Comparison of ENCODE assay signal across 10 cellular contexts in genomic region chr7:94300176-94300835, GRCh38.
DNase-seq lines count a peak whose midpoint lies in the region; ATAC-seq and TF ChIP-seq lines count a peak whose summit lies in the region.
"Had no signal": no experiment of that assay in that cellular context is flagged by ENCODE, and none has a peak within 500 bp of the region (broad histone marks: within the 10 kb centered on the region; RNA-seq: fewer than 3 reads in every experiment).

No MANE protein-coding gene starts in this region.

- peaks cover 16% of the 10 kb centered on the region for H3K4me1 ChIP-seq in RWPE2 (ENCODE audit: insufficient read depth, poor library complexity, severe bottlenecking)
- H3K4me1 ChIP-seq in stomach, result peaks cover 0 to 66% (median 44%) of the 10 kb centered on the region in 4 donors

- peaks cover 4 to 5% of the 10 kb centered on the region in 2 donors for H3K9me3 Mint-ChIP-seq in activated naive CD4-positive, alpha-beta T cell treated with anti-CD3 and anti-CD28 coated beads, Interleukin-2, amount 50 U/mL, for 72 hours

- WGBS in stomach, 5 donors, result 75 to 86% (median 85%) methylated on average over 8 of the region's 8 CpGs

- TF ChIP-seq POLR2A in stomach (IDR thresholded peaks at IDR 0.05), result no peak

- no peaks in the 10 kb centered on the region for H3K27me3 ChIP-seq in RWPE2 (ENCODE audit: insufficient read depth, poor library complexity, severe bottlenecking)
- H3K27me3 ChIP-seq in stomach, result no peaks in the 10 kb centered on the region

- TF ChIP-seq CTCF in RWPE2 (IDR thresholded peaks at IDR 0.05; ENCODE audit: poor library complexity, severe bottlenecking) (no peak), stomach (IDR thresholded peaks at IDR 0.05) (no peak)

- ATAC-seq in RWPE2 (ENCODE audit: low read depth) (no peak), HG03520 (IDR thresholded peaks at IDR 0.05; ENCODE audit: unreplicated experiment) (no peak)
- no peak for ATAC-seq in activated naive CD4-positive, alpha-beta T cell treated with anti-CD3 and anti-CD28 coated beads, Interleukin-2, amount 50 U/mL, for 72 hours

- H3K36me3 ChIP-seq in RWPE2 (ENCODE audit: low read depth) (no peaks in the 10 kb centered on the region), stomach (no peaks in the 10 kb centered on the region)

- no peak overlapping the region for H3K27ac Mint-ChIP-seq in activated naive CD4-positive, alpha-beta T cell treated with anti-CD3 and anti-CD28 coated beads, Interleukin-2, amount 50 U/mL, for 72 hours

- H3K36me3 Mint-ChIP-seq in activated naive CD4-positive, alpha-beta T cell treated with anti-CD3 and anti-CD28 coated beads, Interleukin-2, amount 50 U/mL, for 72 hours, result no peaks in the 10 kb centered on the region

- H3K9me3 ChIP-seq in RWPE2 (ENCODE audit: severe bottlenecking) (no peaks in the 10 kb centered on the region), stomach (no peaks in the 10 kb centered on the region)
- H3K9me3 ChIP-seq: mucosa of descending colon had no signal

- H3K4me3 ChIP-seq in RWPE2 (ENCODE audit: severe bottlenecking), result no peak overlapping the region
- no peak overlapping the region for H3K4me3 ChIP-seq in stomach
- H3K4me3 ChIP-seq: mucosa of descending colon had no signal

- DNase-seq in HT1080 (ENCODE audit: low read depth) (peak; percentile 13), RWPE2 (ENCODE audit: low spot score) (no peak), iris pigment epithelial cell (ENCODE audit: low read depth) (peak; percentile 26), stomach (no peak), NCI-H510A (lab: John Stamatoyannopoulos, UW) (no peak)
- no peak for DNase-seq in activated T-cell treated with anti-CD3 and anti-CD28 coated beads, Interleukin-2, amount 50 U/mL, for 48 hours
- DNase-seq in activated naive CD4-positive, alpha-beta T cell treated with anti-CD3 and anti-CD28 coated beads, Interleukin-2, amount 50 U/mL, for 72 hours (ENCODE audit: low spot score in 2 of 2), result no peak
- DNase-seq: NCI-H1694 treated with DMSO at 0.1 percent for 48 hours had no signal

- no peak for TF ChIP-seq EP300 in stomach (IDR thresholded peaks at IDR 0.05)

- peak overlapping the region; percentile 74 for H3K27ac ChIP-seq in RWPE2 (ENCODE audit: poor library complexity, severe bottlenecking)
- H3K27ac ChIP-seq in stomach, result peak overlapping the region in 4 of 5 donors; percentile 66 to 82 (median 77)

- intact Hi-C loops in stomach (cut with DNase I; ENCODE audit: low total_unique reads), result no loop called here

Comparison
In these comparisons a context has a peak if more than half of its experiments do, and no peak if none do; other contexts are left out.
1. DNase-seq: peak in HT1080 (single experiment) and iris pigment epithelial cell (single experiment); none in RWPE2 (single experiment), stomach (single experiment), activated T-cell treated with anti-CD3 and anti-CD28 coated beads, Interleukin-2, amount 50 U/mL, for 48 hours (0 of 2), activated naive CD4-positive, alpha-beta T cell treated with anti-CD3 and anti-CD28 coated beads, Interleukin-2, amount 50 U/mL, for 72 hours (0 of 2) and NCI-H510A (single experiment).